21 cellular contexts compared by ENCODE assay signal in the genomic region with DNA sequence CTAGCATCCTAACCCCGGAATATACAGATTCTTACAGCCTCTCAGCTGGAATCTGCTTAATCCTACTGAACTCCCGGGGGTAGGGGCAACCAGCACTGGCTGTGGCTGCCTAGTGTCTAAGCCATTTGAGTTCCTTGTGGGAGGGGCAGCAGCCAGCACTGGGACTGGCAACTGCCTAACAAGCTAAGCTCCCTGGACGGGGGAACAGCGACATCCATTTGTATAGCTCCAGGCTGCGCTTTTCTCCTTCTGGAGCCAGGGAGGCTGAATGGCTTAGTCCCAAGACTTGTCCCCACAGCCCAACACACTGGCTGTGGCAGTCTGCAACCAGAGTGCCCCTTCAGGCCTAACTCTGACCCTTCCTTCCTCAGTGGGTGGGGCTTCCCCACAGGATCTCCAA.
"Had no signal": no experiment of that assay in that cellular context is flagged by ENCODE, and none has a peak within 500 bp of the region (broad histone marks: within the 10 kb centered on the region; RNA-seq: fewer than 3 reads in every experiment).

No MANE protein-coding gene starts in this region.

- ATAC-seq: effector memory CD8-positive, alpha-beta T cell; gastroesophageal sphincter; left colon; left ventricle myocardium superior; stimulated activated naive B cell treated with anti-CD40 and anti-IgM and Interleukin-4, amounts not matched to agents 10 μg/mL and 1 μg/mL and 100 μg/mL, for 72 hours; stimulated activated naive CD8-positive, alpha-beta T cell treated with anti-CD3 and anti-CD28 coated beads, Interleukin-15, amount 100 ng/mL, for 72 hours had no signal

- H3K9me3 ChIP-seq: gastroesophageal sphincter, neutrophil, right atrium auricular region, thoracic aorta, transverse colon had no signal

- H3K4me3 ChIP-seq: esophagus squamous epithelium, gastroesophageal sphincter, lung, right atrium auricular region, sigmoid colon, skin epidermis, thoracic aorta, transverse colon had no signal

- H3K36me3 ChIP-seq: esophagus squamous epithelium, gastroesophageal sphincter, neutrophil, right atrium auricular region, sigmoid colon, thoracic aorta, transverse colon had no signal

- H3K27ac ChIP-seq: esophagus squamous epithelium, gastroesophageal sphincter, neutrophil, right atrium auricular region, sigmoid colon, skin epidermis, thoracic aorta, transverse colon had no signal

- H3K27me3 ChIP-seq: esophagus squamous epithelium, gastroesophageal sphincter, neutrophil, right atrium auricular region, sigmoid colon, transverse colon had no signal

- DNase-seq: effector memory CD8-positive, alpha-beta T cell; esophagus squamous epithelium; foreskin fibroblast; glutamatergic neuron; immature natural killer cell; left colon; left ventricle myocardium superior; mesenchymal stem cell; naive B cell; sigmoid colon; stimulated activated CD4-positive, alpha-beta T cell treated with anti-CD3 and anti-CD28 coated beads, Interleukin-2, amount 100 ng/mL, for 24 hours; stimulated activated CD4-positive, alpha-beta T cell treated with anti-CD3 and anti-CD28 coated beads, Interleukin-4, amount 100 ng/mL, for 4 hours; stimulated activated naive B cell treated with anti-CD40 and anti-IgM and Interleukin-4, amounts not matched to agents 10 μg/mL and 1 μg/mL and 100 μg/mL, for 72 hours; stimulated activated naive CD8-positive, alpha-beta T cell treated with anti-CD3 and anti-CD28 coated beads, Interleukin-15, amount 100 ng/mL, for 72 hours; transverse colon had no signal

- H3K4me1 ChIP-seq: esophagus squamous epithelium, gastroesophageal sphincter, right atrium auricular region, sigmoid colon, transverse colon had no signal
